In the genomic region with DNA sequence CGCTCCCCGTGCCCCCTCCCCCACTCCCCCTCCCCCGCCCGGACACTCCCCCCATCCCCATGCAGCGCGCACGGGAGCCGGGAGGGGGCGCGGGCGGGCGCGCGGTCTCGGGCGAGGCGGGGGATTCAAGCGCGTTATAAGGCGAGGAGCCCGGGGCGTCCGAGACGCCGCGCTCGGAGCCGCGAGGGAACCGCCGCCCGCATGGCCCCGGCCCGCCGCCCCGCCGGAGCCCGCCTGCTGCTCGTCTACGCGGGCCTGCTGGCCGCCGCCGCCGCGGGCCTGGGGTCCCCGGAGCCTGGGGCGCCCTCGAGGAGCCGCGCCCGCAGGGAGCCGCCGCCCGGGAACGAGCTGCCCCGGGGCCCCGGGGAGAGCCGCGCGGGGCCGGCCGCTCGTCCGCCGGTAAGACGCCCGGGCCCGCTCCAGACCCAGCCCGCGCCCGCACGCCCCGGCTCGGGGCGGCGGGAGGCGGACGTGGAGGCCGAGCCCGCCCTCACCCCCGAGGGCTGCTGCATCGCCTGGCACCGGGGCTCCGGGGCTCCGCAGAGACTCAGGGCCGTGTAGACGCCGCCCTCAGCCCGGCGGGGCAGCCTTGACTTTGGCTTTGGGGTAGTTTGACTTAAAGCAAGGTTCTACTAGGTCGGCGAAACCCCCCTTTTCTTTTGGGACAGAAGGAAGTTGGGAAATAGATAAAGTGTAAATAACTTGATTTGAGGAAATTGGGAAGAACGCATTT, we compare ENCODE assay signal across 8 cellular contexts. TPM values are rescaled to one million over a fixed set of nuclear protein-coding genes. Genes with fewer than 3 reads are reported as not detected.
A peak's percentile ranks its signal among the peaks of the same experiment; 100 is the strongest.
DNase-seq lines count a peak whose midpoint lies in the region; ATAC-seq and TF ChIP-seq lines count a peak whose summit lies in the region.

A gene with protein sequence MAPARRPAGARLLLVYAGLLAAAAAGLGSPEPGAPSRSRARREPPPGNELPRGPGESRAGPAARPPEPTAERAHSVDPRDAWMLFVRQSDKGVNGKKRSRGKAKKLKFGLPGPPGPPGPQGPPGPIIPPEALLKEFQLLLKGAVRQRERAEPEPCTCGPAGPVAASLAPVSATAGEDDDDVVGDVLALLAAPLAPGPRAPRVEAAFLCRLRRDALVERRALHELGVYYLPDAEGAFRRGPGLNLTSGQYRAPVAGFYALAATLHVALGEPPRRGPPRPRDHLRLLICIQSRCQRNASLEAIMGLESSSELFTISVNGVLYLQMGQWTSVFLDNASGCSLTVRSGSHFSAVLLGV (plus strand): TSS at position 164 of the 733 bp plus-strand sequence. CDS start 38 bp downstream, at position 202.

- no peaks in the 10 kb centered on the region for H3K36me3 ChIP-seq in thymus (ENCODE audit: control insufficient read depth, insufficient read depth)

- peaks cover 6% of the 10 kb centered on the region for H3K4me1 Mint-ChIP-seq in activated CD4-positive, alpha-beta T cell treated with anti-CD3 and anti-CD28 coated beads, Interleukin-2, amount 10 ng/mL, durations not matched to agents 7 days and 5 days
- no peaks in the 10 kb centered on the region for H3K4me1 Mint-ChIP-seq in endothelial cell (ENCODE audit: unreplicated experiment)
- peaks cover 15 to 21% (median 19%) of the 10 kb centered on the region in 3 donors for H3K4me1 Mint-ChIP-seq in naive B cell

- peaks cover 8% of the 10 kb centered on the region for H3K4me1 ChIP-seq in thymus (ENCODE audit: control insufficient read depth, insufficient read depth, low read length)

- no peaks in the 10 kb centered on the region for H3K9me3 ChIP-seq in thymus (ENCODE audit: control insufficient read depth)

- H3K27ac Mint-ChIP-seq in activated CD4-positive, alpha-beta T cell treated with anti-CD3 and anti-CD28 coated beads, Interleukin-2, amount 10 ng/mL, durations not matched to agents 7 days and 5 days: peak within 1 kb of the TSS; percentile 46
- H3K27ac Mint-ChIP-seq in endothelial cell (ENCODE audit: unreplicated experiment): no peak within 1 kb of the TSS
- H3K27ac Mint-ChIP-seq in naive B cell: peak within 1 kb of the TSS in 3 of 6 donors; percentile 39 to 57 (median 49)

- H3K4me3 ChIP-seq in thymus (ENCODE audit: low read length): peak within 1 kb of the TSS; percentile 38

- peaks cover 20% of the 10 kb centered on the region for H3K27me3 Mint-ChIP-seq in activated CD4-positive, alpha-beta T cell treated with anti-CD3 and anti-CD28 coated beads, Interleukin-2, amount 10 ng/mL, durations not matched to agents 7 days and 5 days
- H3K27me3 Mint-ChIP-seq in endothelial cell (ENCODE audit: unreplicated experiment) (peaks cover 7% of the 10 kb centered on the region), naive B cell (peaks cover 8 to 29% (median 19%) of the 10 kb centered on the region in 3 donors)

- DNase-seq in SKM-1 treated with dmso at 0.1 percent for 144 hours (lab: John Stamatoyannopoulos, UW; ENCODE audit: unreplicated experiment) (peak; percentile 27), SKM-1 (lab: John Stamatoyannopoulos, UW; ENCODE audit: unreplicated experiment) (no peak), M059J (ENCODE audit: low read depth) (peak; percentile 25), endothelial cell (ENCODE audit: low spot score) (peak; percentile 76), naive B cell (peak; percentile 49)
- DNase-seq in activated CD4-positive, alpha-beta T cell treated with anti-CD3 and anti-CD28 coated beads, Interleukin-2, amount 10 ng/mL, durations not matched to agents 7 days and 5 days: peak; percentile 47

- POLR2A ChIA-PET in activated CD4-positive, alpha-beta T cell treated with anti-CD3 and anti-CD28 coated beads, Interleukin-2, amount 10 ng/mL, durations not matched to agents 7 days and 5 days (lab: Charles Lee): no interaction called here

- no peak within 1 kb of the TSS for H3K27ac ChIP-seq in thymus (ENCODE audit: low read depth)

- ATAC-seq in naive B cell (ENCODE audit: low read depth in 2 of 2) (peak; percentile 76 to 81), HG02870 (IDR thresholded peaks at IDR 0.05; ENCODE audit: unreplicated experiment) (no peak)

- H3K9me3 Mint-ChIP-seq in activated CD4-positive, alpha-beta T cell treated with anti-CD3 and anti-CD28 coated beads, Interleukin-2, amount 10 ng/mL, durations not matched to agents 7 days and 5 days: no peaks in the 10 kb centered on the region
- H3K9me3 Mint-ChIP-seq in endothelial cell (ENCODE audit: unreplicated experiment) (no peaks in the 10 kb centered on the region), naive B cell (peaks cover 0 to 2% (median 0%) of the 10 kb centered on the region in 7 donors)

- CTCF ChIA-PET in activated CD4-positive, alpha-beta T cell treated with anti-CD3 and anti-CD28 coated beads, Interleukin-2, amount 10 ng/mL, durations not matched to agents 7 days and 5 days (lab: Charles Lee): interaction anchor here (1.5 kb wide), 1 partner anchor 104 kb away, joined by 3 read pairs; no protein-coding TSS in a partner anchor

- peaks cover 49% of the 10 kb centered on the region for H3K27me3 ChIP-seq in thymus (ENCODE audit: control insufficient read depth, insufficient read depth)

- peak; percentile 56 for TF ChIP-seq CTCF in endothelial cell (IDR thresholded peaks at IDR 0.05; ENCODE audit: unreplicated experiment)

- no peaks in the 10 kb centered on the region for H3K36me3 Mint-ChIP-seq in activated CD4-positive, alpha-beta T cell treated with anti-CD3 and anti-CD28 coated beads, Interleukin-2, amount 10 ng/mL, durations not matched to agents 7 days and 5 days (ENCODE audit: low read depth)
- H3K36me3 Mint-ChIP-seq in endothelial cell (ENCODE audit: low read depth, unreplicated experiment) (no peaks in the 10 kb centered on the region), naive B cell (no peaks in the 10 kb centered on the region)

- peak within 1 kb of the TSS; percentile 53 for H3K4me3 Mint-ChIP-seq in activated CD4-positive, alpha-beta T cell treated with anti-CD3 and anti-CD28 coated beads, Interleukin-2, amount 10 ng/mL, durations not matched to agents 7 days and 5 days
- peak within 1 kb of the TSS; percentile 77 for H3K4me3 Mint-ChIP-seq in endothelial cell (ENCODE audit: unreplicated experiment)
- H3K4me3 Mint-ChIP-seq in naive B cell: peak within 1 kb of the TSS; percentile 7 to 88 (median 79)

- WGBS in thymus: 2% methylated on average over 92 of the region's 94 CpGs

RNA-seq across cellular contexts. Expression of the gene that starts here (rescaled TPM):
- 1.6 and 5.2 TPM in 2 replicates for total RNA-seq in M059J (2014; rRNA removed; shearing (Covaris generic))
- not detected for total RNA-seq in activated CD4-positive, alpha-beta T cell treated with anti-CD3 and anti-CD28 coated beads, Interleukin-2, amount 10 ng/mL, durations not matched to agents 7 days and 5 days
- total RNA-seq in endothelial cell (ENCODE audit: unreplicated experiment): 0.41 TPM
- polyA plus RNA-seq in naive B cell (ENCODE audit: low read depth in 6 of 6): not detected
- 0.96 TPM for polyA plus RNA-seq in thymus

Comparison
In these comparisons a context has a peak if more than half of its experiments do, and no peak if none do; other contexts are left out.
1. Peak in DNase-seq in activated CD4-positive, alpha-beta T cell treated with anti-CD3 and anti-CD28 coated beads, Interleukin-2, amount 10 ng/mL, durations not matched to agents 7 days and 5 days; RNA of the gene not detected or under 1 TPM.
2. Peak in DNase-seq in endothelial cell; RNA of the gene not detected or under 1 TPM.
3. Peak in DNase-seq and ATAC-seq in naive B cell; RNA of the gene not detected or under 1 TPM.